ENCODE assay signal across 9 cellular contexts in genomic region chr2:227480528-227480927, GRCh38. TPM values are rescaled to one million over a fixed set of nuclear protein-coding genes. Genes with fewer than 3 reads are reported as not detected.
DNase-seq lines count a peak whose midpoint lies in the region; ATAC-seq, FAIRE-seq and TF ChIP-seq lines count a peak whose summit lies in the region.
"Had no signal": no experiment of that assay in that cellular context is flagged by ENCODE, and none has a peak within 500 bp of the region (broad histone marks: within the 10 kb centered on the region; RNA-seq: fewer than 3 reads in every experiment).

No MANE protein-coding gene starts in this region.

- H3K4me3 Mint-ChIP-seq in mesothelial cell of epicardium, result no peak overlapping the region

- H3K4me3 ChIP-seq in right lobe of liver, result no peak overlapping the region

- peaks cover 37% of the 10 kb centered on the region for H3K4me1 Mint-ChIP-seq in mesothelial cell of epicardium

- H3K4me1 ChIP-seq in right lobe of liver, result peaks cover 0 to 11% (median 2%) of the 10 kb centered on the region in 4 donors

- peaks cover 1% of the 10 kb centered on the region for H3K9me3 Mint-ChIP-seq in mesothelial cell of epicardium

- TF ChIP-seq POLR2A in GM12891 (IDR thresholded peaks at IDR 0.05; ENCODE audit: low read depth, low read length) (no peak), right lobe of liver (IDR thresholded peaks at IDR 0.05) (no peak)

- intact Hi-C loops in right lobe of liver (cut with DNase I), result no loop called here

- no peaks in the 10 kb centered on the region for H3K27me3 Mint-ChIP-seq in mesothelial cell of epicardium (ENCODE audit: low read depth)

- peak; percentile 85 for FAIRE-seq in GM18507 (lab: Jason Lieb, UNC)
- no peak for FAIRE-seq in GM12891 (lab: Jason Lieb, UNC)

- WGBS in right lobe of liver (ENCODE audit: insufficient coverage, low coverage, low lambda C conversion rate, missing lambda C conversion rate), result 52% methylated on average over 2 of the region's 2 CpGs

- DNase-seq in GM18507 (ENCODE audit: extremely low spot score, insufficient read length, low read depth) (no peak), mesothelial cell of epicardium (ENCODE audit: low spot score in 2 of 2, unreplicated experiment in 2 of 2) (no peak), hepatic stellate cell (ENCODE audit: low spot score) (no peak), GM12891 (ENCODE audit: insufficient read length, low spot score) (no peak), right lobe of liver (no peak)
- DNase-seq: DND-41 had no signal

- no peak overlapping the region for H3K27ac ChIP-seq in right lobe of liver

- ATAC-seq in GM21515 (IDR thresholded peaks at IDR 0.05; ENCODE audit: unreplicated experiment), result peak; percentile 31
- ATAC-seq in HG03571 (IDR thresholded peaks at IDR 0.05; ENCODE audit: unreplicated experiment), result peak; percentile 34
- no peak for ATAC-seq in right lobe of liver
- no peak for ATAC-seq in GM21619 (IDR thresholded peaks at IDR 0.05; ENCODE audit: unreplicated experiment)

- peak overlapping the region; percentile 27 for H3K27ac Mint-ChIP-seq in mesothelial cell of epicardium

- no peaks in the 10 kb centered on the region for H3K36me3 ChIP-seq in right lobe of liver

- peaks cover 3% of the 10 kb centered on the region for H3K36me3 Mint-ChIP-seq in mesothelial cell of epicardium

- TF ChIP-seq CTCF in mesothelial cell of epicardium (IDR thresholded peaks at IDR 0.05; ENCODE audit: unreplicated experiment) (no peak), right lobe of liver (IDR thresholded peaks at IDR 0.05) (no peak)

- H3K9me3 ChIP-seq in right lobe of liver, result no peaks in the 10 kb centered on the region

- H3K27me3 ChIP-seq in right lobe of liver, result no peaks in the 10 kb centered on the region

TF ChIP-seq in GM12891, 5 proteins besides CTCF, POLR2A, EP300 and RAD21:
- TF ChIP-seq TAF1 (IDR thresholded peaks at IDR 0.05; ENCODE audit: low read depth, low read length) (no peak), POLR2AphosphoS5 (IDR thresholded peaks at IDR 0.05; ENCODE audit: low read depth, low read length) (no peak), POU2F2 (IDR thresholded peaks at IDR 0.05; ENCODE audit: low read depth, low read length) (no peak), SPI1 (IDR thresholded peaks at IDR 0.05; ENCODE audit: low read depth, low read length) (no peak), PAX5 (IDR thresholded peaks at IDR 0.05; ENCODE audit: insufficient read depth, low read length, severe bottlenecking) (no peak)

RNA-seq across cellular contexts. Expression of gene AGFG1, which starts 8.6 kb away (rescaled TPM):
- total RNA-seq in mesothelial cell of epicardium (59.3 to 62.5 TPM (median 60.9 TPM) in 3 replicates), right lobe of liver (10 to 100 TPM; 25.2 to 70.0 (median 39.5) TPM)
- polyA plus RNA-seq in GM12891 (2012; ENCODE audit: low read depth, missing spikeins), result 46.8 TPM

Comparison
In these comparisons a context has a peak if more than half of its experiments do, and no peak if none do; other contexts are left out.
1. ATAC-seq: peak in GM21515 (single experiment) and HG03571 (single experiment); none in right lobe of liver (0 of 4) and GM21619 (single experiment).